14 cellular contexts compared by ENCODE assay signal in the genomic region with DNA sequence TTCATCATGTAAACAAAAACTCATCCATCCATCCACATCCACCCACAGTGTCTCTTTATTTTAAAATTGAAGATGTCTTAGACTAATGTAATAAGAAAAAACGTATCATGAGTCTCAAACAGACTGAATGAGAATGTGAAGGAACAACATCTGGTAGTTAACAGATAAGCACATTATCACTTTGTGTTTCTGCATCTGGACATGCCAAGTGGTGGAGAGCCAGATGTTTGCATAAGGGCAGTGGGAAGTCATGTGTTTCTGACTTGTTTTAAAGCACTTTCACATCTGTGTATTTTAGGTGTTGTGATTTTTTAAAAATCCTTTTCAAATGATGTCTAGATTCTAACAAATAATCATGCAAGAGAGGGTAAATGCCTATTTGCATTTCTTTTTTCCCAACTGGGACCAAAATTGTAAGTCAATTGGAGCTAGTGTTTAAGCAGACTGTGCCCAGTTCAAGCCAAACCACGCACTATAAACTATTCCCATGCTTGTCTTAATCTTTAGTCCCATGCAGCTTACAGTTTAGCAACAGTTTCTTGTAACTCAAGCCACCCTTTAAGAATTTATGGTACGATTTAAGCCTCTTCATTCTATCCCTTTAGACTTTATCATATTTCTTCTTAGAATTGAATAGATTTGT.
"Had no signal": no experiment of that assay in that cellular context is flagged by ENCODE, and none has a peak within 500 bp of the region (broad histone marks: within the 10 kb centered on the region; RNA-seq: fewer than 3 reads in every experiment).

No MANE protein-coding gene starts in this region.

- H3K4me3 Mint-ChIP-seq: activated CD4-positive, alpha-beta memory T cell treated with anti-CD3 and anti-CD28 coated beads for 36 hours; activated naive CD8-positive, alpha-beta T cell treated with anti-CD3 and anti-CD28 coated beads, Interleukin-2, amount 10 ng/mL, durations not matched to agents 7 days and 5 days; activated T-cell treated with anti-CD3 and anti-CD28 coated beads, Interleukin-2, amount 50 U/mL, for 4 hours; naive B cell; stimulated activated effector memory CD8-positive, alpha-beta T cell treated with anti-CD3 and anti-CD28 coated beads, Interleukin-12 subunit alpha, Interleukin-12 subunit beta, amount 100 ng/mL, for 72 hours had no signal

- ATAC-seq: activated T-cell treated with anti-CD3 and anti-CD28 coated beads, Interleukin-2, amount 50 U/mL, for 4 hours; lower lobe of right lung; stimulated activated effector memory CD8-positive, alpha-beta T cell treated with anti-CD3 and anti-CD28 coated beads, Interleukin-12 subunit alpha, Interleukin-12 subunit beta, amount 100 ng/mL, for 72 hours had no signal

- DNase-seq: activated CD4-positive, alpha-beta memory T cell treated with anti-CD3 and anti-CD28 coated beads for 36 hours; activated CD4-positive, alpha-beta T cell treated with anti-CD3 and anti-CD28 coated beads for 1 hour; activated naive CD8-positive, alpha-beta T cell treated with anti-CD3 and anti-CD28 coated beads, Interleukin-2, amount 10 ng/mL, durations not matched to agents 7 days and 5 days; activated T-cell treated with anti-CD3 and anti-CD28 coated beads, Interleukin-2, amount 50 U/mL, for 4 hours; hypothalamus; kidney glomerular epithelial cell; lower lobe of right lung; midbrain; naive B cell; retina; T-helper 9 cell had no signal

- H3K36me3 Mint-ChIP-seq: activated CD4-positive, alpha-beta memory T cell treated with anti-CD3 and anti-CD28 coated beads for 36 hours; activated naive CD8-positive, alpha-beta T cell treated with anti-CD3 and anti-CD28 coated beads, Interleukin-2, amount 10 ng/mL, durations not matched to agents 7 days and 5 days; naive B cell; stimulated activated effector memory CD8-positive, alpha-beta T cell treated with anti-CD3 and anti-CD28 coated beads, Interleukin-12 subunit alpha, Interleukin-12 subunit beta, amount 100 ng/mL, for 72 hours had no signal

- H3K4me3 ChIP-seq: lower lobe of right lung, tibial nerve had no signal

- H3K4me1 Mint-ChIP-seq: activated naive CD8-positive, alpha-beta T cell treated with anti-CD3 and anti-CD28 coated beads, Interleukin-2, amount 10 ng/mL, durations not matched to agents 7 days and 5 days; naive B cell; stimulated activated effector memory CD8-positive, alpha-beta T cell treated with anti-CD3 and anti-CD28 coated beads, Interleukin-12 subunit alpha, Interleukin-12 subunit beta, amount 100 ng/mL, for 72 hours had no signal

- H3K27me3 ChIP-seq: neutrophil, tibial nerve had no signal

- H3K36me3 ChIP-seq: lower lobe of right lung, neutrophil, tibial nerve had no signal

- H3K27ac ChIP-seq: lower lobe of right lung, neutrophil, tibial nerve had no signal

- H3K9me3 ChIP-seq: lower lobe of right lung, neutrophil had no signal

- H3K27ac Mint-ChIP-seq: activated CD4-positive, alpha-beta memory T cell treated with anti-CD3 and anti-CD28 coated beads for 36 hours; activated naive CD8-positive, alpha-beta T cell treated with anti-CD3 and anti-CD28 coated beads, Interleukin-2, amount 10 ng/mL, durations not matched to agents 7 days and 5 days; naive B cell; stimulated activated effector memory CD8-positive, alpha-beta T cell treated with anti-CD3 and anti-CD28 coated beads, Interleukin-12 subunit alpha, Interleukin-12 subunit beta, amount 100 ng/mL, for 72 hours had no signal

- H3K9me3 Mint-ChIP-seq: activated naive CD8-positive, alpha-beta T cell treated with anti-CD3 and anti-CD28 coated beads, Interleukin-2, amount 10 ng/mL, durations not matched to agents 7 days and 5 days; activated T-cell treated with anti-CD3 and anti-CD28 coated beads, Interleukin-2, amount 50 U/mL, for 4 hours; stimulated activated effector memory CD8-positive, alpha-beta T cell treated with anti-CD3 and anti-CD28 coated beads, Interleukin-12 subunit alpha, Interleukin-12 subunit beta, amount 100 ng/mL, for 72 hours had no signal

- H3K27me3 Mint-ChIP-seq: activated CD4-positive, alpha-beta memory T cell treated with anti-CD3 and anti-CD28 coated beads for 36 hours; naive B cell had no signal

- H3K4me1 ChIP-seq: lower lobe of right lung, tibial nerve had no signal
